Comparison of ENCODE assay signal across 19 cellular contexts in the genomic region with DNA sequence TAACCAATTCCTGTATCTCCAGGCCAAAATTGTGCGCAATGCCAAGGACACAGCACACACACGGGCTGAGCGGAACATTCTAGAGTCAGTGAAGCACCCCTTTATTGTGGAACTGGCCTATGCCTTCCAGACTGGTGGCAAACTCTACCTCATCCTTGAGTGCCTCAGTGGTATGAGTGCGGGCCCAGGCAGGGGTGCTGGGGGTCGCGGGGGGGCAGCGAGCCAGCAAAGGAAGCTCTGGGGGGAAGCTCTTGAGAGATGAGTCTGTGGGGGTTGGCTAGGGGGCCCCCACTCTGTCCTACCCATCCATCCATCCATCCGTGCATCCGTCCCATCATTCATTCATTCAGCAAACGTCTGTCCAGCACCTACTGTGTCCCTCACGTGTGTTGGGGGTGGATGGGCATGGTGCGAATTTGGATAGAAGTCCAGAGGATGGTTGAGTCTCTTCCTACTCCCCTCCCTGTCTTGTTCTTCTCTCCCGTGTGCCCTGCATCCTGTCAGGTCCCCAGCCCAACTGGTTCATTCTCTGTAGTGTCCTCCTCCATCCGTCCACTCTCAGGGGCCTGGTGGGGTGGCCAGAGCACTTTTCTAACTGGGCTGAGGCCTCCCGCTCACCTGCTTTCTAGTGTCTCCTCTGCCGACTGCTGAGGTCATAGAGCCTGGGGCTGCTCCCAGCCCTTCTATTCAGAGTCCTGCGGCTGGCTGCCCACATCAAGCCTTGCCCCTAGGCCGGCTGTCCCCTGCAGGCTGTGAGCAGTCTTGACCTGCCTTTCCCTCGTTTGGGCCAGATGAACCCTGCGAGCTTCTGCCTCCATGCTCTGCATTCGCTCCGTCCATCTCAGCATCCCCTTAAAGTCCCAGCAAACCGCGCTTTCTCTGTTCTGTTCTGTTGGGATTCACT. TPM values are rescaled to one million over a fixed set of nuclear protein-coding genes. Genes with fewer than 3 reads are reported as not detected.
A peak's percentile ranks its signal among the peaks of the same experiment; 100 is the strongest.
DNase-seq lines count a peak whose midpoint lies in the region; ATAC-seq, FAIRE-seq and TF ChIP-seq lines count a peak whose summit lies in the region.
"Had no signal": no experiment of that assay in that cellular context is flagged by ENCODE, and none has a peak within 500 bp of the region (broad histone marks: within the 10 kb centered on the region; RNA-seq: fewer than 3 reads in every experiment).

No MANE protein-coding gene starts in this region.

- TF ChIP-seq POLR2A in GM12891 (IDR thresholded peaks at IDR 0.05; ENCODE audit: low read depth, low read length) = peak; percentile 80
- TF ChIP-seq POLR2A in tibial nerve (IDR thresholded peaks at IDR 0.05) = no peak

- H3K4me1 Mint-ChIP-seq in CD4-positive, CD25-positive, alpha-beta regulatory T cell = peaks cover 5 to 82% (median 26%) of the 10 kb centered on the region in 4 donors
- peaks cover 7% of the 10 kb centered on the region for H3K4me1 Mint-ChIP-seq in activated T-helper 17 cell treated with anti-CD3 and anti-CD28 coated beads, Interleukin-2, amount 50 U/mL, for 72 hours
- peaks cover 24 to 80% (median 49%) of the 10 kb centered on the region in 7 donors for H3K4me1 Mint-ChIP-seq in naive thymus-derived CD4-positive, alpha-beta T cell

- no peaks in the 10 kb centered on the region for H3K9me3 Mint-ChIP-seq in CD4-positive, CD25-positive, alpha-beta regulatory T cell
- H3K9me3 Mint-ChIP-seq in activated T-helper 17 cell treated with anti-CD3 and anti-CD28 coated beads, Interleukin-2, amount 50 U/mL, for 72 hours = no peaks in the 10 kb centered on the region
- no peaks in the 10 kb centered on the region for H3K9me3 Mint-ChIP-seq in naive thymus-derived CD4-positive, alpha-beta T cell
- H3K9me3 Mint-ChIP-seq: HFFc6 had no signal

- H3K27me3 Mint-ChIP-seq in CD4-positive, CD25-positive, alpha-beta regulatory T cell = peaks cover 6% of the 10 kb centered on the region
- H3K27me3 Mint-ChIP-seq in activated T-helper 17 cell treated with anti-CD3 and anti-CD28 coated beads, Interleukin-2, amount 50 U/mL, for 72 hours = no peaks in the 10 kb centered on the region
- H3K27me3 Mint-ChIP-seq in naive thymus-derived CD4-positive, alpha-beta T cell = no peaks in the 10 kb centered on the region

- ATAC-seq in CD4-positive, CD25-positive, alpha-beta regulatory T cell (ENCODE audit: low read depth in 2 of 2) = no peak
- ATAC-seq in activated T-helper 17 cell treated with anti-CD3 and anti-CD28 coated beads, Interleukin-2, amount 50 U/mL, for 72 hours (replicated peaks) = no peak
- ATAC-seq in naive thymus-derived CD4-positive, alpha-beta T cell = no peak
- no peak for ATAC-seq in HG02623 (IDR thresholded peaks at IDR 0.05; ENCODE audit: unreplicated experiment)

- H3K27me3 ChIP-seq in CD4-positive, CD25-positive, alpha-beta regulatory T cell (ENCODE audit: control insufficient read depth, insufficient read depth, low read length) = no peaks in the 10 kb centered on the region
- no peaks in the 10 kb centered on the region for H3K27me3 ChIP-seq in naive thymus-derived CD4-positive, alpha-beta T cell (ENCODE audit: control insufficient read depth in 2 of 2, insufficient read depth in 2 of 2, low read length in 2 of 2)
- H3K27me3 ChIP-seq in tibial nerve = no peaks in the 10 kb centered on the region
- H3K27me3 ChIP-seq: tibial artery had no signal

- peak overlapping the region; percentile 71 to 94 (median 89) for H3K27ac Mint-ChIP-seq in CD4-positive, CD25-positive, alpha-beta regulatory T cell
- H3K27ac Mint-ChIP-seq in activated T-helper 17 cell treated with anti-CD3 and anti-CD28 coated beads, Interleukin-2, amount 50 U/mL, for 72 hours = peak overlapping the region; percentile 84
- peak overlapping the region; percentile 54 to 88 (median 77) for H3K27ac Mint-ChIP-seq in naive thymus-derived CD4-positive, alpha-beta T cell
- H3K27ac Mint-ChIP-seq: HFFc6 had no signal

- TF ChIP-seq CTCF in tibial nerve (IDR thresholded peaks at IDR 0.05) = no peak

- WGBS in tibial nerve, 2 donors = 89 to 93% methylated on average over 24 of the region's 24 CpGs

- no peaks in the 10 kb centered on the region for H3K9me3 ChIP-seq in CD4-positive, CD25-positive, alpha-beta regulatory T cell (ENCODE audit: control insufficient read depth in 2 of 2, low read length in 2 of 2)
- H3K9me3 ChIP-seq in naive thymus-derived CD4-positive, alpha-beta T cell (ENCODE audit: control insufficient read depth in 2 of 3, low read length in 3 of 3) = no peaks in the 10 kb centered on the region
- H3K9me3 ChIP-seq in tibial nerve = no peaks in the 10 kb centered on the region
- H3K9me3 ChIP-seq: tibial artery had no signal

- H3K27ac ChIP-seq in CD4-positive, CD25-positive, alpha-beta regulatory T cell (ENCODE audit: insufficient read depth, low read length, poor library complexity, severe bottlenecking) = no peak overlapping the region
- peak overlapping the region; percentile 85 for H3K27ac ChIP-seq in naive thymus-derived CD4-positive, alpha-beta T cell (ENCODE audit: low read depth, low read length)
- H3K27ac ChIP-seq in tibial nerve = no peak overlapping the region
- H3K27ac ChIP-seq: tibial artery had no signal

- no peak for FAIRE-seq in GM12891 (lab: Jason Lieb, UNC)

- H3K4me1 ChIP-seq in CD4-positive, CD25-positive, alpha-beta regulatory T cell (ENCODE audit: control insufficient read depth, insufficient read depth, low read length, poor library complexity, severe bottlenecking) = peaks cover 70% of the 10 kb centered on the region
- peaks cover 44 to 68% of the 10 kb centered on the region in 2 donors for H3K4me1 ChIP-seq in naive thymus-derived CD4-positive, alpha-beta T cell (ENCODE audit: control insufficient read depth in 2 of 2, insufficient read depth in 2 of 2, low read length in 2 of 2)
- H3K4me1 ChIP-seq in tibial nerve = peaks cover 0 to 34% (median 12%) of the 10 kb centered on the region in 4 donors

- DNase-seq in CD4-positive, CD25-positive, alpha-beta regulatory T cell = no peak
- no peak for DNase-seq in GM12891 (ENCODE audit: insufficient read length, low spot score)
- no peak for DNase-seq in naive thymus-derived CD4-positive, alpha-beta T cell
- no peak for DNase-seq in stimulated activated CD4-positive, alpha-beta T cell treated with anti-CD3 and anti-CD28 coated beads, Interleukin-4, amount 100 ng/mL, for 1 hour
- DNase-seq in tibial nerve (ENCODE audit: low spot score in 2 of 2) = no peak
- DNase-seq in MV-4-11 (lab: John Stamatoyannopoulos, UW) = no peak
- DNase-seq: activated CD8-positive, alpha-beta memory T cell treated with anti-CD3 and anti-CD28 coated beads for 24 hours; DMS53; HFFc6; hippocampal formation; kidney glomerular epithelial cell; NCI-H2029; NCI-H510A; tibial artery had no signal

- H3K36me3 ChIP-seq in CD4-positive, CD25-positive, alpha-beta regulatory T cell (ENCODE audit: control insufficient read depth, insufficient read depth, low read length) = peaks cover 23% of the 10 kb centered on the region
- peaks cover 0 to 56% (median 19%) of the 10 kb centered on the region in 3 experiments for H3K36me3 ChIP-seq in naive thymus-derived CD4-positive, alpha-beta T cell (ENCODE audit: control insufficient read depth in 2 of 3, insufficient read depth in 3 of 3, low read length in 3 of 3)
- peaks cover 0 to 70% (median 19%) of the 10 kb centered on the region in 3 donors for H3K36me3 ChIP-seq in tibial nerve

- no peak overlapping the region for H3K4me3 ChIP-seq in CD4-positive, CD25-positive, alpha-beta regulatory T cell (ENCODE audit: low read depth, low read length)
- H3K4me3 ChIP-seq in naive thymus-derived CD4-positive, alpha-beta T cell (ENCODE audit: low read length) = no peak overlapping the region
- H3K4me3 ChIP-seq in tibial nerve = no peak overlapping the region
- H3K4me3 ChIP-seq: tibial artery had no signal

- POLR2A ChIA-PET in naive thymus-derived CD4-positive, alpha-beta T cell (lab: Charles Lee) = interaction anchor here (0.6 to 31.8 kb wide), 7 partner anchors 11 to 160 kb away, joined by 3 to 1530 read pairs (median 66); partner anchors contain the start of genes CARNS1, CORO1B, PPP1CA and RAD9A

- intact Hi-C loops in naive thymus-derived CD4-positive, alpha-beta T cell (cut with micrococcal nuclease) = no loop called here

- peaks cover 7% of the 10 kb centered on the region for H3K36me3 Mint-ChIP-seq in CD4-positive, CD25-positive, alpha-beta regulatory T cell
- H3K36me3 Mint-ChIP-seq in activated T-helper 17 cell treated with anti-CD3 and anti-CD28 coated beads, Interleukin-2, amount 50 U/mL, for 72 hours (ENCODE audit: low read depth) = peaks cover 83% of the 10 kb centered on the region
- H3K36me3 Mint-ChIP-seq in naive thymus-derived CD4-positive, alpha-beta T cell = peaks cover 0 to 20% (median 7%) of the 10 kb centered on the region in 5 donors

- H3K4me3 Mint-ChIP-seq in CD4-positive, CD25-positive, alpha-beta regulatory T cell = peak overlapping the region; percentile 60 to 86 (median 78)
- H3K4me3 Mint-ChIP-seq in activated T-helper 17 cell treated with anti-CD3 and anti-CD28 coated beads, Interleukin-2, amount 50 U/mL, for 72 hours = peak overlapping the region; percentile 39
- peak overlapping the region in 9 of 10 donors; percentile 3 to 71 (median 57) for H3K4me3 Mint-ChIP-seq in naive thymus-derived CD4-positive, alpha-beta T cell
- H3K4me3 Mint-ChIP-seq: HFFc6 had no signal

- no peak for TF ChIP-seq EP300 in tibial nerve (IDR thresholded peaks at IDR 0.05)

- CTCF ChIA-PET in naive thymus-derived CD4-positive, alpha-beta T cell (lab: Charles Lee) = interaction anchor here (0.6 to 1.3 kb wide), 2 partner anchors 27 to 42 kb away, joined by 3 read pairs; no protein-coding TSS in a partner anchor

RNA-seq across cellular contexts. Expression of gene RPS6KB2, which starts 3.3 kb away (rescaled TPM):
- 66.0 TPM for total RNA-seq in CD4-positive, CD25-positive, alpha-beta regulatory T cell
- polyA plus RNA-seq in CD4-positive, CD25-positive, alpha-beta regulatory T cell = 10 to 100 TPM; 44.4 to 61.5 (median 50.3) TPM
- polyA plus RNA-seq in GM12891 (2012; ENCODE audit: low read depth, missing spikeins) = 38.0 TPM
- total RNA-seq in activated T-helper 17 cell treated with anti-CD3 and anti-CD28 coated beads, Interleukin-2, amount 50 U/mL, for 72 hours = 10 to 100 TPM; 62.3 to 63.0 TPM
- total RNA-seq in naive thymus-derived CD4-positive, alpha-beta T cell = 10 to 100 TPM; 61.9 to 83.9 (median 77.7) TPM
- 10 to 100 TPM; 45.2 to 46.6 TPM for polyA plus RNA-seq in naive thymus-derived CD4-positive, alpha-beta T cell
- 10 to 100 TPM; 36.9 to 69.3 (median 47.1) TPM for total RNA-seq in tibial nerve

RNA-seq across cellular contexts. Expression of gene PTPRCAP, which starts 5.9 kb away (rescaled TPM):
- total RNA-seq in CD4-positive, CD25-positive, alpha-beta regulatory T cell = 291 TPM
- 1,000 to 10,000 TPM in 1 of 4 donors, 100 to 1,000 TPM in 3; 829 to 1,084 (median 978) TPM for polyA plus RNA-seq in CD4-positive, CD25-positive, alpha-beta regulatory T cell
- 179 TPM for polyA plus RNA-seq in GM12891 (2012; ENCODE audit: low read depth, missing spikeins)
- 100 to 1,000 TPM; 112 to 228 TPM for total RNA-seq in activated T-helper 17 cell treated with anti-CD3 and anti-CD28 coated beads, Interleukin-2, amount 50 U/mL, for 72 hours
- total RNA-seq in naive thymus-derived CD4-positive, alpha-beta T cell = 100 to 1,000 TPM; 134 to 357 (median 194) TPM
- polyA plus RNA-seq in naive thymus-derived CD4-positive, alpha-beta T cell = 100 to 1,000 TPM; 498 to 670 TPM
- 10 to 100 TPM in 3 of 4 donors, 1 to 10 TPM in 1; 6.9 to 18.0 (median 12.8) TPM for total RNA-seq in tibial nerve

RNA-seq across cellular contexts. Expression of gene CORO1B, which starts 11.7 kb away (rescaled TPM):
- total RNA-seq in CD4-positive, CD25-positive, alpha-beta regulatory T cell = 70.5 TPM
- polyA plus RNA-seq in CD4-positive, CD25-positive, alpha-beta regulatory T cell = 100 to 1,000 TPM in 1 of 4 donors, 10 to 100 TPM in 3; 46.8 to 109 (median 72.8) TPM
- polyA plus RNA-seq in GM12891 (2012; ENCODE audit: low read depth, missing spikeins) = 25.2 TPM
- 100 to 1,000 TPM; 303 to 326 TPM for total RNA-seq in activated T-helper 17 cell treated with anti-CD3 and anti-CD28 coated beads, Interleukin-2, amount 50 U/mL, for 72 hours
- total RNA-seq in naive thymus-derived CD4-positive, alpha-beta T cell = 100 to 1,000 TPM in 1 of 5 experiments, 10 to 100 TPM in 4; 15.6 to 311 (median 28.5) TPM
- 10 to 100 TPM; 21.3 to 40.8 TPM for polyA plus RNA-seq in naive thymus-derived CD4-positive, alpha-beta T cell
- 10 to 100 TPM; 60.9 to 95.1 (median 77.1) TPM for total RNA-seq in tibial nerve

RNA-seq across cellular contexts. Expression of gene CARNS1, which starts 16.1 kb away (rescaled TPM):
- 7.8 TPM for total RNA-seq in CD4-positive, CD25-positive, alpha-beta regulatory T cell
- 1 to 10 TPM in 2 of 4 donors, under 1 TPM in 2; 0.63 to 2.3 (median 1.1) TPM for polyA plus RNA-seq in CD4-positive, CD25-positive, alpha-beta regulatory T cell
- polyA plus RNA-seq in GM12891 (2012; ENCODE audit: low read depth, missing spikeins) = 0.23 TPM
- total RNA-seq in activated T-helper 17 cell treated with anti-CD3 and anti-CD28 coated beads, Interleukin-2, amount 50 U/mL, for 72 hours = 10 to 100 TPM in 1 of 2 donors, 1 to 10 TPM in 1; 2.0 to 10.6 TPM
- total RNA-seq in naive thymus-derived CD4-positive, alpha-beta T cell = 10 to 100 TPM in 2 of 5 experiments, 1 to 10 TPM in 2, under 1 TPM in 1; 0.53 to 14.2 (median 5.1) TPM
- 1 to 10 TPM in 1 of 2 donors, under 1 TPM in 1; 0.97 to 1.4 TPM for polyA plus RNA-seq in naive thymus-derived CD4-positive, alpha-beta T cell
- total RNA-seq in tibial nerve = 1 to 10 TPM; 1.8 to 5.9 (median 4.3) TPM

RNA-seq across cellular contexts. Expression of gene GPR152, which starts 20.9 kb away (rescaled TPM):
- total RNA-seq in CD4-positive, CD25-positive, alpha-beta regulatory T cell = not detected
- polyA plus RNA-seq in CD4-positive, CD25-positive, alpha-beta regulatory T cell = under 1 TPM; 0.13 to 0.84 (median 0.35) TPM
- not detected for polyA plus RNA-seq in GM12891 (2012; ENCODE audit: low read depth, missing spikeins)
- total RNA-seq in activated T-helper 17 cell treated with anti-CD3 and anti-CD28 coated beads, Interleukin-2, amount 50 U/mL, for 72 hours = not detected
- total RNA-seq in naive thymus-derived CD4-positive, alpha-beta T cell = not detected
- polyA plus RNA-seq in naive thymus-derived CD4-positive, alpha-beta T cell = 1 to 10 TPM; 1.4 to 1.5 TPM
- total RNA-seq in tibial nerve = not detected
- total RNA-seq: cardiac septum, HFFc6, mesenteric fat pad, osteoblast had no signal

Comparison
In these comparisons a context has a peak if more than half of its experiments do, and no peak if none do; other contexts are left out.
1. RNA of gene PTPRCAP, which starts 5.9 kb away (total RNA-seq): 291 TPM in CD4-positive, CD25-positive, alpha-beta regulatory T cell (single experiment), 112 to 228 TPM in activated T-helper 17 cell treated with anti-CD3 and anti-CD28 coated beads, Interleukin-2, amount 50 U/mL, for 72 hours and 134 to 357 TPM in naive thymus-derived CD4-positive, alpha-beta T cell; 6.9 to 18.0 TPM in tibial nerve; every median in the first group is over 4 times any median in the second.
2. Peak in every context shown above with its lines, with median percentiles within 50 percentile points of each other: H3K27ac Mint-ChIP-seq and H3K4me3 Mint-ChIP-seq.